ENCODE assay signal across 19 cellular contexts in the genomic region with DNA sequence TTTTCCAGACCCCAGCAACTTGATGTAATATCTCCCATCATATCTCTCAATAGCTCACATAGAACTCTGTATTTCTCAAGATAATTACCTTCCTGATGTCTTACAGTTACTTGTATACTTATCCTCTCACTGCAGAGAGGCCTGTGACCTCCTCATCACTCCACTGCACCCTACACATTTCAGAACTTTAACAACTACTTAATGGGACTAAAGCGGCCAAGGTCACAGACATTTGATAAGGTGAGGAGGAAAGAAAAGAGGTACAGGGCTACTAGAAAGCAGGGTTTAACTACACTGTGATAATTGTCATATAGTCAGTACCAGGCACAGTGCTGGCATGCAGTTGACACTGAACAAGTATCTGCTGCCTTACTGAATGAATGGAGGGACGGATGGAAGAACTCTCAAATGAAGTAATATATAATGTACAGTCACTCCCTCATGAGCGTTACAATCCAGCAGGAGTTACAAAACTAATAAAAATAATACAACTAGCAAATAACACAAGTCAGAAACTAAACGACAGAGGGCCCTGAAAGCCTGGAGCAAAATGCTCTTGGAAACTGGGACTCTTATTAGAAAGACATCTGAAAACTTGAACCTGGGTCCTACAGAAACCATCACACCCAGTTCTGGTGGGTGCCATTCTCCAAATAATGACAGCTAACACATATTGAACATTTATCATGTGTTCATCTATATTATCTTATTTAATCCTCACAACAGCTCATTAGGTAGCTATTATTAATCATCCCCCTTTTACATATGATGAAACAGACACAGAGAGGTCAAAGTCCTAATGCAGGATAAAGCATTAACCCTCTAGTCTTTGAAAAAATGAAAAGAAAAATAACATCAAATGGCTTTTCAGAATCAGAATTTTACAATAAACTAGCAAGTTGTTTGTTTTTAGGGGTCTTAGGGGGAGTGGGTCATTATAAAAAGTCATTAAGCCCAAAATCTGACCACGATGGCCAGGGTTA. TPM values are rescaled to one million over a fixed set of nuclear protein-coding genes. Genes with fewer than 3 reads are reported as not detected.
DNase-seq lines count a peak whose midpoint lies in the region; ATAC-seq and TF ChIP-seq lines count a peak whose summit lies in the region.
"Had no signal": no experiment of that assay in that cellular context is flagged by ENCODE, and none has a peak within 500 bp of the region (broad histone marks: within the 10 kb centered on the region; RNA-seq: fewer than 3 reads in every experiment).

No MANE protein-coding gene starts in this region.

- H3K36me3 ChIP-seq in Caco-2 (ENCODE audit: control insufficient read depth, insufficient read depth, low read length) (no peaks in the 10 kb centered on the region), neural progenitor cell (no peaks in the 10 kb centered on the region)

- no peaks in the 10 kb centered on the region for H4K20me1 ChIP-seq in neural progenitor cell (ENCODE audit: low read depth)

- TF ChIP-seq CTCF in 22Rv1 (IDR thresholded peaks at IDR 0.05) (no peak), Caco-2 (IDR thresholded peaks at IDR 0.05; ENCODE audit: insufficient read depth in 1 of 2, low read depth in 1 of 2, low read length in 1 of 2, severe bottlenecking in 1 of 2, unreplicated experiment in 1 of 2) (no peak), nephron progenitor cell (IDR thresholded peaks at IDR 0.05) (no peak), neural progenitor cell (IDR thresholded peaks at IDR 0.05) (no peak)

- H3K27ac Mint-ChIP-seq in Caco-2 (ENCODE audit: unreplicated experiment) = peak overlapping the region; percentile 0
- peak overlapping the region; percentile 38 for H3K27ac Mint-ChIP-seq in activated T-helper 17 cell treated with anti-CD3 and anti-CD28 coated beads, Interleukin-2, amount 50 U/mL, for 72 hours
- peak overlapping the region; percentile 0 for H3K27ac Mint-ChIP-seq in nephron progenitor cell
- no peak overlapping the region for H3K27ac Mint-ChIP-seq in neural progenitor cell
- no peak overlapping the region for H3K27ac Mint-ChIP-seq in stimulated activated naive B cell treated with anti-CD40 and anti-IgM and Interleukin-4, amounts not matched to agents 10 μg/mL and 1 μg/mL and 100 μg/mL, for 72 hours
- H3K27ac Mint-ChIP-seq: H9 had no signal

- no peak overlapping the region for H3K4me3 ChIP-seq in Caco-2 (ENCODE audit: low read depth, low read length)
- H3K4me3 ChIP-seq in neural progenitor cell = no peak overlapping the region
- H3K4me3 ChIP-seq: SK-N-MC had no signal

- peaks cover 45% of the 10 kb centered on the region for H3K79me2 ChIP-seq in neural progenitor cell (ENCODE audit: low read depth)

- POLR2A ChIA-PET in Caco-2 (lab: Charles Lee) = no interaction called here

- ATAC-seq in activated T-helper 17 cell treated with anti-CD3 and anti-CD28 coated beads, Interleukin-2, amount 50 U/mL, for 72 hours (replicated peaks) = no peak
- ATAC-seq in stimulated activated naive B cell treated with anti-CD40 and anti-IgM and Interleukin-4, amounts not matched to agents 10 μg/mL and 1 μg/mL and 100 μg/mL, for 72 hours (replicated peaks) = no peak

- H2AFZ ChIP-seq in neural progenitor cell (replicated peaks) = no peak overlapping the region

- H3K4me2 ChIP-seq in neural progenitor cell = no peak overlapping the region

- CTCF ChIA-PET in Caco-2 (lab: Charles Lee) = no interaction called here

- H3K9me3 Mint-ChIP-seq in Caco-2 (ENCODE audit: unreplicated experiment) = no peaks in the 10 kb centered on the region
- no peaks in the 10 kb centered on the region for H3K9me3 Mint-ChIP-seq in activated T-helper 17 cell treated with anti-CD3 and anti-CD28 coated beads, Interleukin-2, amount 50 U/mL, for 72 hours
- H3K9me3 Mint-ChIP-seq in nephron progenitor cell = no peaks in the 10 kb centered on the region
- no peaks in the 10 kb centered on the region for H3K9me3 Mint-ChIP-seq in neural progenitor cell
- H3K9me3 Mint-ChIP-seq in stimulated activated naive B cell treated with anti-CD40 and anti-IgM and Interleukin-4, amounts not matched to agents 10 μg/mL and 1 μg/mL and 100 μg/mL, for 72 hours = no peaks in the 10 kb centered on the region
- H3K9me3 Mint-ChIP-seq: H9 had no signal

- H3K27ac ChIP-seq in 22Rv1 (peak overlapping the region; percentile 61), neural progenitor cell (no peak overlapping the region)
- H3K27ac ChIP-seq: HL-60, SK-N-MC had no signal

- H3K36me3 Mint-ChIP-seq in Caco-2 (ENCODE audit: insufficient read depth, unreplicated experiment) = no peaks in the 10 kb centered on the region
- H3K36me3 Mint-ChIP-seq in activated T-helper 17 cell treated with anti-CD3 and anti-CD28 coated beads, Interleukin-2, amount 50 U/mL, for 72 hours (ENCODE audit: low read depth) = no peaks in the 10 kb centered on the region
- H3K36me3 Mint-ChIP-seq in nephron progenitor cell (ENCODE audit: low read depth) = no peaks in the 10 kb centered on the region
- H3K36me3 Mint-ChIP-seq in neural progenitor cell = no peaks in the 10 kb centered on the region
- peaks cover 0 to 7% of the 10 kb centered on the region in 2 donors for H3K36me3 Mint-ChIP-seq in stimulated activated naive B cell treated with anti-CD40 and anti-IgM and Interleukin-4, amounts not matched to agents 10 μg/mL and 1 μg/mL and 100 μg/mL, for 72 hours

- H3K4me1 Mint-ChIP-seq in Caco-2 (ENCODE audit: low read depth, unreplicated experiment) (peaks cover 28% of the 10 kb centered on the region), nephron progenitor cell (peaks cover 27% of the 10 kb centered on the region), neural progenitor cell (no peaks in the 10 kb centered on the region)
- peaks cover 35% of the 10 kb centered on the region for H3K4me1 Mint-ChIP-seq in activated T-helper 17 cell treated with anti-CD3 and anti-CD28 coated beads, Interleukin-2, amount 50 U/mL, for 72 hours
- H3K4me1 Mint-ChIP-seq in stimulated activated naive B cell treated with anti-CD40 and anti-IgM and Interleukin-4, amounts not matched to agents 10 μg/mL and 1 μg/mL and 100 μg/mL, for 72 hours = peaks cover 26 to 41% of the 10 kb centered on the region in 2 donors

- H3K4me1 ChIP-seq in Caco-2 (peaks cover 44% of the 10 kb centered on the region), neural progenitor cell (no peaks in the 10 kb centered on the region)

- H3K9ac ChIP-seq in neural progenitor cell = no peak overlapping the region

- H3K27me3 ChIP-seq in Caco-2 (replicated peaks; ENCODE audit: control insufficient read depth, insufficient read depth, low read length) (no peaks in the 10 kb centered on the region), neural progenitor cell (no peaks in the 10 kb centered on the region)

- H3K9me3 ChIP-seq in Caco-2 (no peaks in the 10 kb centered on the region), neural progenitor cell (ENCODE audit: low read depth) (no peaks in the 10 kb centered on the region)

- H3K4me3 Mint-ChIP-seq in Caco-2 (ENCODE audit: unreplicated experiment) = peak overlapping the region; percentile 2
- H3K4me3 Mint-ChIP-seq in activated T-helper 17 cell treated with anti-CD3 and anti-CD28 coated beads, Interleukin-2, amount 50 U/mL, for 72 hours = no peak overlapping the region
- no peak overlapping the region for H3K4me3 Mint-ChIP-seq in nephron progenitor cell
- H3K4me3 Mint-ChIP-seq in neural progenitor cell = no peak overlapping the region
- no peak overlapping the region for H3K4me3 Mint-ChIP-seq in stimulated activated naive B cell treated with anti-CD40 and anti-IgM and Interleukin-4, amounts not matched to agents 10 μg/mL and 1 μg/mL and 100 μg/mL, for 72 hours
- H3K4me3 Mint-ChIP-seq: H9 had no signal

- BruUV-seq in Caco-2 (replicated peaks; lab: Mats Ljungman, UMichigan) = no TSS peak

- no peak for DNase-seq in Caco-2
- DNase-seq in nephron progenitor cell = no peak
- DNase-seq in neural progenitor cell (ENCODE audit: low spot score) = no peak
- DNase-seq in GF-D8 (lab: John Stamatoyannopoulos, UW) = no peak
- DNase-seq in stimulated activated naive B cell treated with anti-CD40 and anti-IgM and Interleukin-4, amounts not matched to agents 10 μg/mL and 1 μg/mL and 100 μg/mL, for 72 hours = no peak
- DNase-seq: ACHN; C1 segment of cervical spinal cord; DMS79 treated with DMSO at 0.1 percent for 48 hours; H9; NCI-H1105; NCI-H2081; NCI-H2171 treated with DMSO at 0.1 percent for 48 hours; NCI-H446 treated with DMSO at 0.1 percent for 48 hours; NK-92 treated with Interleukin-12 subunit alpha and Interleukin-12 subunit beta, amount 100 ng/mL, for 24 hours; SHP77 had no signal

- intact Hi-C loops in Caco-2 (cut with micrococcal nuclease; ENCODE audit: unreplicated experiment) = no loop called here

- H3K27me3 Mint-ChIP-seq in Caco-2 (ENCODE audit: insufficient read depth, unreplicated experiment) = no peaks in the 10 kb centered on the region
- no peaks in the 10 kb centered on the region for H3K27me3 Mint-ChIP-seq in activated T-helper 17 cell treated with anti-CD3 and anti-CD28 coated beads, Interleukin-2, amount 50 U/mL, for 72 hours
- peaks cover 5% of the 10 kb centered on the region for H3K27me3 Mint-ChIP-seq in nephron progenitor cell (ENCODE audit: low read depth, poor library complexity)
- peaks cover 2% of the 10 kb centered on the region for H3K27me3 Mint-ChIP-seq in neural progenitor cell (ENCODE audit: insufficient read depth, low read depth)
- no peaks in the 10 kb centered on the region for H3K27me3 Mint-ChIP-seq in stimulated activated naive B cell treated with anti-CD40 and anti-IgM and Interleukin-4, amounts not matched to agents 10 μg/mL and 1 μg/mL and 100 μg/mL, for 72 hours

- no peaks in the 10 kb centered on the region for H3F3A ChIP-seq in neural progenitor cell (ENCODE audit: low read depth)

RNA-seq across cellular contexts. Expression of gene PI4KA, which starts 14.3 kb away (rescaled TPM):
- total RNA-seq in Caco-2 (2022) = 66.9 and 67.2 TPM in 2 replicates
- total RNA-seq in activated T-helper 17 cell treated with anti-CD3 and anti-CD28 coated beads, Interleukin-2, amount 50 U/mL, for 72 hours = 10 to 100 TPM; 72.1 to 96.0 TPM
- total RNA-seq in neural progenitor cell (ENCODE audit: low replicate concordance) = 24.4 and 43.3 TPM in 2 replicates

RNA-seq across cellular contexts. Expression of gene SNAP29, which starts 14.5 kb away (rescaled TPM):
- total RNA-seq in Caco-2 (2022) (26.2 and 26.8 TPM in 2 replicates), neural progenitor cell (ENCODE audit: low replicate concordance) (5.6 and 7.1 TPM in 2 replicates)
- total RNA-seq in activated T-helper 17 cell treated with anti-CD3 and anti-CD28 coated beads, Interleukin-2, amount 50 U/mL, for 72 hours = 10 to 100 TPM; 22.4 to 29.5 TPM

Comparison
In these comparisons a context has a peak if more than half of its experiments do, and no peak if none do; other contexts are left out.
1. H3K27ac Mint-ChIP-seq: peak in Caco-2 (single experiment), activated T-helper 17 cell treated with anti-CD3 and anti-CD28 coated beads, Interleukin-2, amount 50 U/mL, for 72 hours (single experiment) and nephron progenitor cell (single experiment); none in neural progenitor cell (single experiment) and stimulated activated naive B cell treated with anti-CD40 and anti-IgM and Interleukin-4, amounts not matched to agents 10 μg/mL and 1 μg/mL and 100 μg/mL, for 72 hours (single experiment).